In the genomic region with DNA sequence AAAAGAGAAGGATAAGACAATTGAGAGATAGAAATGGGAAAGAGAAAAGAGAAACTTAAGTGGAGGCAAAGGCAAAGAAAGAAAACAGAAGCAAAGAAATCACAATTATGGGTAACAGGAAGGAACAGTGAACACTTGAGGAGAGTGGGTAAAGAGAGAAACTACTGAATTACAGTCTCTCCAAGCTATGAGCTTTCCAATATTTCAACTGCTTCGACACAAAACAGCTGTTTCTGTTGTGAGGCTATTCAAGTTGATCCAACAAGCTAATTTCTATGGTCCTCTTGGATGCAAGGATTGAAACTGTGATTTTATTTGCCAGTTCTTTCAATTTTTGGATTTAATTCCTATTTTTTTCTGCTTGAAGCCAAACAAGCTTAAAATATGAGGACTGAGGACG, we compare ENCODE assay signal across 27 cellular contexts.
"Had no signal": no experiment of that assay in that cellular context is flagged by ENCODE, and none has a peak within 500 bp of the region (broad histone marks: within the 10 kb centered on the region; RNA-seq: fewer than 3 reads in every experiment).

No MANE protein-coding gene starts in this region.

- DNase-seq: activated CD4-positive, alpha-beta T cell treated with anti-CD3 and anti-CD28 coated beads, Interleukin-2, amount 10 ng/mL, durations not matched to agents 24 days and 14 days; activated CD4-positive, alpha-beta T cell treated with anti-CD3 and anti-CD28 coated beads, Interleukin-2, amount 50 U/mL, for 4 hours; activated CD8-positive, alpha-beta T cell treated with anti-CD3 and anti-CD28 coated beads for 36 hours; activated gamma-delta T cell treated with Interleukin-2 at 50 U/mL for 16 hours; activated naive CD4-positive, alpha-beta T cell treated with anti-CD3 and anti-CD28 coated beads for 36 hours; activated T-cell treated with anti-CD3 and anti-CD28 coated beads, Interleukin-2, amount 50 U/mL, for 1 hour; adrenal gland; central memory CD4-positive, alpha-beta T cell; NCI-H1092 treated with DMSO at 0.1 percent for 48 hours; NCI-H1417; NCI-H146; NCI-H187; NCI-H2029 treated with DMSO at 0.1 percent for 48 hours; NCI-H2107; NCI-H2171; NCI-H510A; NCI-H526; NCI-H748 treated with DMSO at 0.1 percent for 48 hours; NK-92 treated with Interleukin-12 subunit alpha and Interleukin-12 subunit beta, amount 100 ng/mL, for 24 hours; PC-9; SHP77; SJCRH30; T-helper 17 cell; T1000 had no signal

- H3K4me2 ChIP-seq: KMS-11, PC-9 had no signal

- H3K27me3 ChIP-seq: adrenal gland, SJCRH30 had no signal

- H3K9ac ChIP-seq: KMS-11 had no signal

- H3K36me3 ChIP-seq: adrenal gland, SJCRH30 had no signal

- H3K27ac ChIP-seq: adrenal gland, KMS-11, PC-9, RWPE1, SJCRH30, SK-N-MC had no signal

- H3K9me3 ChIP-seq: adrenal gland, SJCRH30 had no signal

- H3K4me1 ChIP-seq: adrenal gland, SJCRH30 had no signal

- ATAC-seq: activated CD8-positive, alpha-beta T cell treated with anti-CD3 and anti-CD28 coated beads for 36 hours; T-helper 17 cell had no signal

- H2AFZ ChIP-seq: PC-9 had no signal

- H3K4me3 ChIP-seq: adrenal gland, PC-9, SJCRH30, SK-N-MC had no signal
